In the genomic region with DNA sequence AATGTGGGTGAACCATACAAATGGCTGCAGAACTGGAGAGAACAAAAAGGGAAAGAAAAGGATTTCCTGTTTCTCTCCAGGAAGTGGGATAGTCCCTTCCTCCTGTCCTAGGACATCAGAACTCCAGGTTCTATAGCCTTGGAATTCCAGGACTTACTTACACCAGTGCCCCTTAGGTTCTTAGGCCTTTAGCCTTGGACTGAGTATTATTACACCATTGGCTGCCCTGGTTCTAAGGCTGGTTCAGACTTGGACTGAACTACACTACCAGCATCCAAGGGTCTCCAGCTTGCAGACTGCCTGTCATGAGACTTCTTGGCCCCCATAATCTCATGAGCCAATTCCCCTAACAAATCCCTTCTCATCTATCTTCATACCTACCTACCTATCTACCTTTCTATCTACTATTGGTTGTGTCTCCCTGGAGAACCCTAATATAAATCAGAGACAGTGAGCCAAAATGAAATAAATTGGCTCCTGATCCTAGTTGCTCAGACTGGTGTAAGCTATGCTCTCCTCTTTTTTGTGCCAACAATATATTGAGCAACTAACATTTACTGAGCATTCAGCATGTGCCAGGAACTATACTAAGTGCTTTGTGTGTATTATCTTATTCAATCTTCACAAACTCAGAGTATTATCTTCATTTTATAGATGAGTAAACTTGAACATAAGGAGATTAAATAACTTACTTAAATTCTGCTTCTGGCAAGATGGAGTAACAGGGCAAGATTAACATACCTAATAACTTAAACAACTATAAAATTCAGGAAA, we compare ENCODE assay signal across 1 cellular context.
TF ChIP-seq lines count a peak whose summit lies in the region.

No MANE protein-coding gene starts in this region.

TF ChIP-seq in HepG2, 621 proteins besides CTCF, POLR2A, EP300 and RAD21 (continued from another document):
- TF ChIP-seq ZNF512 (CRISPR knock-in tag; IDR thresholded peaks at IDR 0.05) (no peak), ZNF598 (CRISPR knock-in tag; IDR thresholded peaks at IDR 0.05; ENCODE audit: borderline replicate concordance) (no peak), ETS1 (CRISPR knock-in tag; IDR thresholded peaks at IDR 0.05) (no peak)
